Comparison of ENCODE assay signal across 8 cellular contexts in the genomic region with DNA sequence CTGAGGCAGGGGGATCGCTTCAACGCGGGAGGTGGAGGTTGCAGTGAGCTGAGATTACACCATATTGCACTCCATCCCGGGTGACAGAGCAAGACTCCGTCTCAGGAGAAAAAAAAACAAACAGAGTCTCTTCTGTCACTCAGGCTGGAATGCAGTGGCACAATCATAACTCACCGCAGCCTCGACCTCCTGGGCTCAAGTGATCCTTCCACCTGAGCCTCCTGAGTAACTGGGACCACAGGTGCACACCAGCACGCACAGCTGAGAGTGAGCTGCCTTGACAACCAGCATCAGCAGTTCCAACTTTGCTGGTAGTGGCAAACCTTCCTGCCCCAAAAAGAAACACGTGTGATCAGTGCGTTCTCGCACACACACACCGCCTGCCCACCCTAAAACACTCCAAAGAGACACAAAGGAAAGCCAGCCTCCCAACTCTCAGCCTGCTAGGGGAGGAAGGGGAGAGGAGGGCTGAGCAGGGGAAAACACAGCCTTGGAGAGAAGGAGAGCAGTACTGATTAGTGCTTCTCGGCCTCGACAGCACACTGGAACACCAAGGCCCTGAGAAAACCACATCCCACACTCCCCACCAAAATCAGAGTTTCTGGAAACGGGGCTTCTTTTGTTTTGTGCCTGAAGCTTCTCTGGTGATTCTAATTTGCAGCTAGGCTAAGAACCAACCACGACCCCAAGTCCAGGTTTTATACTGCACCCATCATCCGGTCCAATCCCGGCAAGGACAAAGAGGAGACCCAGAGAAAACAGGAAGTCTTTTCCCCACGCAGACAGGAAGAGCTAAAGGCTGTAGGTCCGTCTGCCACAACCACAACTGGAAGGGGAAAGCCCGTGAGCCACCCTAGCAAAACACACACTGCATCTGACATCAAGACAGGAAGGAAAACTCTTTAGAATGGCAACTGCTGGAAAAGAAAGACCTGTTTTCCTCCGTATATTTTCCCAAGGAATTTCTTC. TPM values are rescaled to one million over a fixed set of nuclear protein-coding genes. Genes with fewer than 3 reads are reported as not detected.
DNase-seq lines count a peak whose midpoint lies in the region; ATAC-seq and TF ChIP-seq lines count a peak whose summit lies in the region.

No MANE protein-coding gene starts in this region.

- H3K4me3 ChIP-seq in AG10803 (ENCODE audit: low read length) (peak overlapping the region; percentile 48), esophagus muscularis mucosa (peak overlapping the region; percentile 21 to 35 (median 28)), parathyroid adenoma (ENCODE audit: low read depth, low read length) (peak overlapping the region; percentile 46)

- no peak for TF ChIP-seq POLR2A in esophagus muscularis mucosa (IDR thresholded peaks at IDR 0.05; ENCODE audit: low read depth)

- peak overlapping the region; percentile 72 for H3K4me2 ChIP-seq in parathyroid adenoma (ENCODE audit: low read length)

- TF ChIP-seq EP300 in esophagus muscularis mucosa (IDR thresholded peaks at IDR 0.05) = no peak

- in situ Hi-C loops in G401 (cut with HindIII; ENCODE audit: low sequenced_read_pairs) = no loop called here

- peak overlapping the region; percentile 83 to 93 (median 92) for H3K27ac ChIP-seq in esophagus muscularis mucosa (replicated peaks in 1 of 4)
- peak overlapping the region; percentile 96 for H3K27ac ChIP-seq in parathyroid adenoma

- no peak overlapping the region for H2AFZ ChIP-seq in parathyroid adenoma

- WGBS in esophagus muscularis mucosa = 59% methylated on average over 21 of the region's 22 CpGs

- intact Hi-C loops in esophagus muscularis mucosa (cut with DNase I) = no loop called here

- H3K9ac ChIP-seq in parathyroid adenoma = no peak overlapping the region

- TF ChIP-seq CTCF in AG10803 (conservative IDR thresholded peaks at IDR 0.05; ENCODE audit: low read length) (no peak), esophagus muscularis mucosa (IDR thresholded peaks at IDR 0.05) (no peak), parathyroid adenoma (IDR thresholded peaks at IDR 0.05) (no peak)

- DNase-seq in AG10803 (ENCODE audit: low read depth) (peak; percentile 74), esophagus muscularis mucosa (ENCODE audit: extremely low spot score) (no peak), D341Med (ENCODE audit: low spot score) (no peak), G401 (ENCODE audit: low spot score) (no peak)
- DNase-seq in activated CD4-positive, alpha-beta T cell treated with anti-CD3 and anti-CD28 coated beads, Interleukin-2, amount 50 U/mL, for 1 hour = peak; percentile 19

- peaks cover 21% of the 10 kb centered on the region for H3K79me2 ChIP-seq in parathyroid adenoma

- H3K4me1 ChIP-seq in esophagus muscularis mucosa = peaks cover 59 to 78% (median 75%) of the 10 kb centered on the region in 4 donors
- peaks cover 53% of the 10 kb centered on the region for H3K4me1 ChIP-seq in parathyroid adenoma

- H3K9me3 ChIP-seq in esophagus muscularis mucosa = no peaks in the 10 kb centered on the region
- no peaks in the 10 kb centered on the region for H3K9me3 ChIP-seq in parathyroid adenoma (ENCODE audit: control insufficient read depth, low read length)

- peaks cover 7 to 9% (median 8%) of the 10 kb centered on the region in 4 donors for H3K36me3 ChIP-seq in esophagus muscularis mucosa
- no peaks in the 10 kb centered on the region for H3K36me3 ChIP-seq in parathyroid adenoma (ENCODE audit: control insufficient read depth, insufficient read depth, low read length)

- ATAC-seq in HG03354 (IDR thresholded peaks at IDR 0.05; ENCODE audit: poor library complexity, severe bottlenecking, unreplicated experiment) = peak; percentile 44
- ATAC-seq in HG03442 (IDR thresholded peaks at IDR 0.05; ENCODE audit: unreplicated experiment) = no peak

- H3K27me3 ChIP-seq in esophagus muscularis mucosa (no peaks in the 10 kb centered on the region), parathyroid adenoma (ENCODE audit: control insufficient read depth, insufficient read depth, low read length) (no peaks in the 10 kb centered on the region)

RNA-seq across cellular contexts. Expression of a gene that starts 28.8 kb away (rescaled TPM):
- total RNA-seq in esophagus muscularis mucosa = 10 to 100 TPM; 12.9 to 24.7 (median 18.6) TPM
- 10.9 and 12.9 TPM in 2 replicates for total RNA-seq in G401 (2014; rRNA removed; shearing (Covaris generic))

Comparison
In these comparisons a context has a peak if more than half of its experiments do, and no peak if none do; other contexts are left out.
1. DNase-seq: peak in AG10803 (single experiment) and activated CD4-positive, alpha-beta T cell treated with anti-CD3 and anti-CD28 coated beads, Interleukin-2, amount 50 U/mL, for 1 hour (single experiment); none in esophagus muscularis mucosa (single experiment), D341Med (single experiment) and G401 (single experiment).
2. Peak in every context shown above with its lines, with median percentiles within 50 percentile points of each other: H3K4me3 ChIP-seq.